In the genomic region with DNA sequence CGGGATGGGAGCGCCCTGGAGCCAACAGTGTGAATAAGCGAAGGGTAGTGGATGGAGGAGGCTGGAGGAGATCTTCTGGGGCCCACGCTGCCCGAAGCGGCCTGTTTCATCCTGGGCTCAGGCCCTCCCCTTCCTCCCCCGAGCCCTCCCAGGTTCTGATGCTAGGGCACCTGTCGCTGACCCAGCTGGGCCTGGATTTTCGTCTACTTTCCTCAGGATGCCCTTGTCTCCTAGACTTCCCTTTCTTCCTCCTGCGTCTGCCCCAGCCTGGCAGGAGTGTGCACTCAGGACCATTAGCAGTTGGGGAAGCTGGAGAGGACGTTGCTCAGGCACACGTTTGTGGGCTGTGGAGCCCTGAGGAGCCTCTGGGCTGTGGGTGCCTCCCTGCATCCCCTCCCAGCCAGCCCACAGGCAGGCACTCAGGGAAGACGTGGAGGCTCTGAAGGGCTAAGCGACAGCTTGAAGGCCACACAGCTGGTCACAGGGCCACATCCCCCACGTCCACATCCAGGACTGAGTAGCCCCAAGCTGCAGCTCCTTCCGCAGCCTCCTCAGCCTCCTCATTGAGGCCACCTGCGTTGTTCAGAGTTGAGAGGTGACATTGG, we compare ENCODE assay signal across 23 cellular contexts.
"Had no signal": no experiment of that assay in that cellular context is flagged by ENCODE, and none has a peak within 500 bp of the region (broad histone marks: within the 10 kb centered on the region; RNA-seq: fewer than 3 reads in every experiment).

No MANE protein-coding gene starts in this region.

- H3K27ac ChIP-seq: ascending aorta, brain microvascular endothelial cell, esophagus squamous epithelium, neutrophil, pancreas, right lobe of liver, thoracic aorta had no signal

- H3K4me1 Mint-ChIP-seq: naive thymus-derived CD8-positive, alpha-beta T cell had no signal

- H3K9me3 Mint-ChIP-seq: activated CD4-positive, alpha-beta memory T cell treated with anti-CD3 and anti-CD28 coated beads for 36 hours; activated T-helper 1 cell treated with anti-CD3 and anti-CD28 coated beads, Interleukin-12 subunit alpha, Interleukin-12 subunit beta, Interleukin-2, Interleukin-4 antibody, amounts not matched to agents 30 ng/mL and 10 ng/mL and 1 ng/mL, durations not matched to agents 14 hours and 24 hours and 36 hours; endodermal cell; naive thymus-derived CD8-positive, alpha-beta T cell; type B pancreatic cell had no signal

- H3K36me3 Mint-ChIP-seq: activated CD4-positive, alpha-beta memory T cell treated with anti-CD3 and anti-CD28 coated beads for 36 hours; naive thymus-derived CD8-positive, alpha-beta T cell; type B pancreatic cell had no signal

- FAIRE-seq: colon, pancreas had no signal

- H3K4me3 ChIP-seq: ascending aorta, esophagus squamous epithelium, pancreas, right lobe of liver, smooth muscle cell, thoracic aorta had no signal

- ATAC-seq: left lobe of liver; naive thymus-derived CD8-positive, alpha-beta T cell; pancreas; right lobe of liver had no signal

- H3K27ac Mint-ChIP-seq: activated CD4-positive, alpha-beta memory T cell treated with anti-CD3 and anti-CD28 coated beads for 36 hours; activated T-helper 1 cell treated with anti-CD3 and anti-CD28 coated beads, Interleukin-12 subunit alpha, Interleukin-12 subunit beta, Interleukin-2, Interleukin-4 antibody, amounts not matched to agents 30 ng/mL and 10 ng/mL and 1 ng/mL, durations not matched to agents 14 hours and 24 hours and 36 hours; endodermal cell; naive thymus-derived CD8-positive, alpha-beta T cell; type B pancreatic cell had no signal

- DNase-seq: activated CD4-positive, alpha-beta memory T cell treated with anti-CD3 and anti-CD28 coated beads for 36 hours; activated CD4-positive, alpha-beta T cell treated with anti-CD3 and anti-CD28 coated beads for 4 hours; activated gamma-delta T cell; activated naive CD4-positive, alpha-beta T cell treated with anti-CD3 and anti-CD28 coated beads, Interleukin-2, amount 50 U/mL, for 16 hours; brain microvascular endothelial cell; central memory CD4-positive, alpha-beta T cell; esophagus squamous epithelium; naive thymus-derived CD8-positive, alpha-beta T cell; SIG-M5; stimulated activated CD4-positive, alpha-beta T cell treated with anti-CD3 and anti-CD28 coated beads, Interleukin-2, amount 100 ng/mL, for 48 hours; stimulated activated naive CD4-positive, alpha-beta T cell; T-helper 1 cell had no signal

- H3K27me3 Mint-ChIP-seq: activated CD4-positive, alpha-beta memory T cell treated with anti-CD3 and anti-CD28 coated beads for 36 hours; type B pancreatic cell had no signal

- H3K4me3 Mint-ChIP-seq: activated CD4-positive, alpha-beta memory T cell treated with anti-CD3 and anti-CD28 coated beads for 36 hours; activated T-helper 1 cell treated with anti-CD3 and anti-CD28 coated beads, Interleukin-12 subunit alpha, Interleukin-12 subunit beta, Interleukin-2, Interleukin-4 antibody, amounts not matched to agents 30 ng/mL and 10 ng/mL and 1 ng/mL, durations not matched to agents 14 hours and 24 hours and 36 hours; endodermal cell; naive thymus-derived CD8-positive, alpha-beta T cell; type B pancreatic cell had no signal
